1 cellular context compared by ENCODE assay signal in the genomic region with DNA sequence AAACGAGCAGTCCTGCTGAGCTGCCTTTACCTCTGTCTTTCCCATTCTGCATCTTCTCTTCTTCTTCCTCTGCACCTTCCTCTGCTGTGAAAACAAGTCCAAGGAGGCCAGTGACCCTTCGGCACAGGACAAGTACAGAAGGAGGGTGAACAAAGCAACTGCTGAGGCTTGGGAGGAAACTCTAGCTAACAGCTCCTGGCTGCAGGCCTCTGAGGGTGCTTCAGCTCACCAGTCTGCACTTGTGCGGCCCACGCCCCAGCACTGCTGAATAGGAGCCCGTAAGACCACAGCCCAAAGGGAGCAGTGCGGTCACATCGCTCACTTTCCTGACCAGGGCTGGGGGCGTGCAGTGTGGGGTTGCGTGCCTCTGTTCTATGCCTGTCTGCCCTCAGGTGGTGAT.
TF ChIP-seq lines count a peak whose summit lies in the region.

No MANE protein-coding gene starts in this region.

TF ChIP-seq in WTC11, 78 proteins besides CTCF, POLR2A, EP300 and RAD21 (continued from another document):
- TF ChIP-seq, protein P1, sequence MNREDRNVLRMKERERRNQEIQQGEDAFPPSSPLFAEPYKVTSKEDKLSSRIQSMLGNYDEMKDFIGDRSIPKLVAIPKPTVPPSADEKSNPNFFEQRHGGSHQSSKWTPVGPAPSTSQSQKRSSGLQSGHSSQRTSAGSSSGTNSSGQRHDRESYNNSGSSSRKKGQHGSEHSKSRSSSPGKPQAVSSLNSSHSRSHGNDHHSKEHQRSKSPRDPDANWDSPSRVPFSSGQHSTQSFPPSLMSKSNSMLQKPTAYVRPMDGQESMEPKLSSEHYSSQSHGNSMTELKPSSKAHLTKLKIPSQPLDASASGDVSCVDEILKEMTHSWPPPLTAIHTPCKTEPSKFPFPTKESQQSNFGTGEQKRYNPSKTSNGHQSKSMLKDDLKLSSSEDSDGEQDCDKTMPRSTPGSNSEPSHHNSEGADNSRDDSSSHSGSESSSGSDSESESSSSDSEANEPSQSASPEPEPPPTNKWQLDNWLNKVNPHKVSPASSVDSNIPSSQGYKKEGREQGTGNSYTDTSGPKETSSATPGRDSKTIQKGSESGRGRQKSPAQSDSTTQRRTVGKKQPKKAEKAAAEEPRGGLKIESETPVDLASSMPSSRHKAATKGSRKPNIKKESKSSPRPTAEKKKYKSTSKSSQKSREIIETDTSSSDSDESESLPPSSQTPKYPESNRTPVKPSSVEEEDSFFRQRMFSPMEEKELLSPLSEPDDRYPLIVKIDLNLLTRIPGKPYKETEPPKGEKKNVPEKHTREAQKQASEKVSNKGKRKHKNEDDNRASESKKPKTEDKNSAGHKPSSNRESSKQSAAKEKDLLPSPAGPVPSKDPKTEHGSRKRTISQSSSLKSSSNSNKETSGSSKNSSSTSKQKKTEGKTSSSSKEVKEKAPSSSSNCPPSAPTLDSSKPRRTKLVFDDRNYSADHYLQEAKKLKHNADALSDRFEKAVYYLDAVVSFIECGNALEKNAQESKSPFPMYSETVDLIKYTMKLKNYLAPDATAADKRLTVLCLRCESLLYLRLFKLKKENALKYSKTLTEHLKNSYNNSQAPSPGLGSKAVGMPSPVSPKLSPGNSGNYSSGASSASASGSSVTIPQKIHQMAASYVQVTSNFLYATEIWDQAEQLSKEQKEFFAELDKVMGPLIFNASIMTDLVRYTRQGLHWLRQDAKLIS (CRISPR knock-in tag; IDR thresholded peaks at IDR 0.05; ENCODE audit: borderline replicate concordance): no peak
- no peak for TF ChIP-seq TEAD4 (CRISPR knock-in tag; IDR thresholded peaks at IDR 0.05)
- no peak for TF ChIP-seq SMAD4 (CRISPR knock-in tag; IDR thresholded peaks at IDR 0.05)
- TF ChIP-seq, protein P2, sequence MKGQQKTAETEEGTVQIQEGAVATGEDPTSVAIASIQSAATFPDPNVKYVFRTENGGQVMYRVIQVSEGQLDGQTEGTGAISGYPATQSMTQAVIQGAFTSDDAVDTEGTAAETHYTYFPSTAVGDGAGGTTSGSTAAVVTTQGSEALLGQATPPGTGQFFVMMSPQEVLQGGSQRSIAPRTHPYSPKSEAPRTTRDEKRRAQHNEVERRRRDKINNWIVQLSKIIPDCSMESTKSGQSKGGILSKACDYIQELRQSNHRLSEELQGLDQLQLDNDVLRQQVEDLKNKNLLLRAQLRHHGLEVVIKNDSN (CRISPR knock-in tag; IDR thresholded peaks at IDR 0.05): no peak
- TF ChIP-seq, protein P3, sequence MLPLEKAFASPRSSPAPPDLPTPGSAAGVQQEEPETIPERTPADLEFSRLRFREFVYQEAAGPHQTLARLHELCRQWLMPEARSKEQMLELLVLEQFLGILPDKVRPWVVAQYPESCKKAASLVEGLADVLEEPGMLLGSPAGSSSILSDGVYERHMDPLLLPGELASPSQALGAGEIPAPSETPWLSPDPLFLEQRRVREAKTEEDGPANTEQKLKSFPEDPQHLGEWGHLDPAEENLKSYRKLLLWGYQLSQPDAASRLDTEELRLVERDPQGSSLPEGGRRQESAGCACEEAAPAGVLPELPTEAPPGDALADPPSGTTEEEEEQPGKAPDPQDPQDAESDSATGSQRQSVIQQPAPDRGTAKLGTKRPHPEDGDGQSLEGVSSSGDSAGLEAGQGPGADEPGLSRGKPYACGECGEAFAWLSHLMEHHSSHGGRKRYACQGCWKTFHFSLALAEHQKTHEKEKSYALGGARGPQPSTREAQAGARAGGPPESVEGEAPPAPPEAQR (CRISPR knock-in tag; IDR thresholded peaks at IDR 0.05): no peak
- TF ChIP-seq, protein P4, sequence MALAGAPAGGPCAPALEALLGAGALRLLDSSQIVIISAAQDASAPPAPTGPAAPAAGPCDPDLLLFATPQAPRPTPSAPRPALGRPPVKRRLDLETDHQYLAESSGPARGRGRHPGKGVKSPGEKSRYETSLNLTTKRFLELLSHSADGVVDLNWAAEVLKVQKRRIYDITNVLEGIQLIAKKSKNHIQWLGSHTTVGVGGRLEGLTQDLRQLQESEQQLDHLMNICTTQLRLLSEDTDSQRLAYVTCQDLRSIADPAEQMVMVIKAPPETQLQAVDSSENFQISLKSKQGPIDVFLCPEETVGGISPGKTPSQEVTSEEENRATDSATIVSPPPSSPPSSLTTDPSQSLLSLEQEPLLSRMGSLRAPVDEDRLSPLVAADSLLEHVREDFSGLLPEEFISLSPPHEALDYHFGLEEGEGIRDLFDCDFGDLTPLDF (CRISPR knock-in tag; IDR thresholded peaks at IDR 0.05): no peak
TF ChIP-seq in WTC11: peak in this region for 0.
